Comparison of ENCODE assay signal across 8 cellular contexts in genomic region chr1:27934818-27935549, GRCh38. TPM values are rescaled to one million over a fixed set of nuclear protein-coding genes. Genes with fewer than 3 reads are reported as not detected.
DNase-seq lines count a peak whose midpoint lies in the region; ATAC-seq and TF ChIP-seq lines count a peak whose summit lies in the region.

Gene SMPDL3B, plus strand, starts transcription at chr1:27935000. Its CDS starts 184 bp downstream, at chr1:27935184.

- peaks cover 55% of the 10 kb centered on the region for H3K27me3 Mint-ChIP-seq in neural crest cell (ENCODE audit: low read depth)

- no peak within 1 kb of the TSS for H3K27ac Mint-ChIP-seq in neural crest cell (ENCODE audit: unreplicated experiment)

- ATAC-seq in left cardiac atrium (peak; percentile 19 to 93), HG02840 (IDR thresholded peaks at IDR 0.05; ENCODE audit: low FRiP score, unreplicated experiment) (no peak), HG02642 (IDR thresholded peaks at IDR 0.05; ENCODE audit: poor library complexity, unreplicated experiment) (no peak)

- peak; percentile 28 for TF ChIP-seq CTCF in neural crest cell (conservative IDR thresholded peaks at IDR 0.05)

- H3K9me3 Mint-ChIP-seq in neural crest cell: no peaks in the 10 kb centered on the region

- intact Hi-C loops in left cardiac atrium (cut with DNase I): no loop called here
- intact Hi-C loops in cardiac septum (cut with DNase I): no loop called here
- intact Hi-C loops in posterior vena cava (cut with DNase I): no loop called here

- no peak for DNase-seq in left cardiac atrium
- no peak for DNase-seq in cardiac septum (ENCODE audit: low spot score)
- DNase-seq in NCI-H748 (lab: John Stamatoyannopoulos, UW; ENCODE audit: unreplicated experiment): peak; percentile 64
- DNase-seq in cerebellum (ENCODE audit: low spot score): peak; percentile 12
- no peak for DNase-seq in neural crest cell (ENCODE audit: low read depth, low spot score)
- no peak for DNase-seq in posterior vena cava (ENCODE audit: low spot score)

- H3K4me1 Mint-ChIP-seq in neural crest cell: peaks cover 12% of the 10 kb centered on the region

- no peaks in the 10 kb centered on the region for H3K36me3 Mint-ChIP-seq in neural crest cell (ENCODE audit: low read depth)

- H3K4me3 Mint-ChIP-seq in neural crest cell: no peak within 1 kb of the TSS

RNA-seq across cellular contexts. Expression of gene SMPDL3B, which starts in this region (rescaled TPM):
- under 1 TPM; 0.29 to 0.73 TPM for total RNA-seq in left cardiac atrium
- not detected for total RNA-seq in cardiac septum
- 0.73 TPM for total RNA-seq in cerebellum
- not detected in 2 replicates for total RNA-seq in neural crest cell
- under 1 TPM in 1 of 2 donors, not detected in 1; 0.33 TPM for total RNA-seq in posterior vena cava

Comparison
In these comparisons a context has a peak if more than half of its experiments do, and no peak if none do; other contexts are left out.
1. Peak in ATAC-seq in left cardiac atrium; RNA of the gene not detected or under 1 TPM.
2. Peak in DNase-seq in cerebellum; RNA of the gene not detected or under 1 TPM.